In the genomic region with DNA sequence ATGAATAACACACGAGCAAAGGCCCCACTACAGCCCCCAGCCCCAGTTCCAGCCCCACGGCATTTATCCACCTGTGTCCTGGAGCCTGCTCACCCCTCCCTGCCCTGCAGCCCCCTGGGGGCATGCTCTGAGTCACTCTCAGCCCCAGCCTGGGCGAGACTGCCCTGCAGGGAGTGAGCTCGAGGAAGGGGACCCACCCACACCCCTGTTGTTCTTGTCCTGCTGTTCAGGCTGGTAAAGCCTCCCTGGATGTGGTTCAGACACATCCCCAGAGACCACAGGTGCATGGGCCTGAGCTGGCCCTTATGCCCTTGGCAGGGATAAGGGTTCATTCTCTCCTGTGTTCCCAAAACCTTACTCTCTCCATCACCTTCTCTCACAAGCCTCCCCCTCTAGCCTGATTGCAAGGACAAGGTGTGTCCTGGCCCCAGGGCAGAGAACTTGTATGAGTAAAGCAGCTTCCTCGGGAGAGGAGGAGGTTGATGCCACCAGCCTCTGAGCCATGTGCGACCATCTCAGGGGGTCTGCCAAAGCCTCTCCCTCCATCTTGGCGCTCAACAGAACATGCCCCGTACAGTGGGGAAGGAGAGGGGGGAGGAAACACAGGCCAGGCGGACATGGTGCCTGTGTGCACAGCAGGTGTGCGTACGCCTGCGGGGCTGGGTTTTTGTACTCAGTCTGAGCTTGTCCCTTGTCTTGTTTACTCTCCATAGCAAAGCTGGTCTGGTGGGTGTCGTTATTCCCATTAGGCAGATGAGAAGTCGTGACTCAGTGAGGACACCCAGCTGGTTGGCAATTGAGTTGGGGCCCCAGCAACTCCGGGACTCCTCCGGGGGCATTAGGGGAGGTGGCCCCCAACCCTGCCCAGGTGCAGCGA, we compare ENCODE assay signal across 1 cellular context.
TF ChIP-seq lines count a peak whose summit lies in the region.

No MANE protein-coding gene starts in this region.

TF ChIP-seq in H1, 55 proteins besides CTCF, POLR2A, EP300 and RAD21:
- TF ChIP-seq BACH1 (IDR thresholded peaks at IDR 0.05; ENCODE audit: low read length) (no peak), KDM5A (IDR thresholded peaks at IDR 0.05; ENCODE audit: low read length) (no peak), EGR1 (IDR thresholded peaks at IDR 0.05; ENCODE audit: borderline replicate concordance, low read depth, low read length) (no peak)
